1 cellular context compared by ENCODE assay signal in the genomic region with DNA sequence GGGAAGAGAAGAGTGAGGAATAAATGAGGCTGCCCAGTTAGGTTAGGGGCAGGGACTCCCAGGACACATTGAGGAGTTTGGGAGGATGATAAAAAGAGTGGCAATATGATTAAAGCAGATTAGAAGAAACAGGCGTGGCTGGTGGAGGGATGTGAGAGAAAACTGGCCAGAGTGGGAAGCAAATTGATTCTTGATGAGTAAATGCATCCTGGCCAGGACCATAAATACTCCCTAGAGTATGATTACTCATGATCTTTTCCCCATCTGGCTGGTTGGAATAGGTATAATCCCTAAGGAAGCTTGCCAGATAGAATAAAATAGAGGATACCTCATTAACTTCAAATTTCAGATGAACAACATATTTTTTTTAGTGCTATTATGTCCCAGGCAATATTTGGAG.
TF ChIP-seq lines count a peak whose summit lies in the region.

No MANE protein-coding gene starts in this region.

TF ChIP-seq in HCT116, 20 proteins besides CTCF, POLR2A, EP300 and RAD21 (continued from another document):
- TF ChIP-seq, protein P1, sequence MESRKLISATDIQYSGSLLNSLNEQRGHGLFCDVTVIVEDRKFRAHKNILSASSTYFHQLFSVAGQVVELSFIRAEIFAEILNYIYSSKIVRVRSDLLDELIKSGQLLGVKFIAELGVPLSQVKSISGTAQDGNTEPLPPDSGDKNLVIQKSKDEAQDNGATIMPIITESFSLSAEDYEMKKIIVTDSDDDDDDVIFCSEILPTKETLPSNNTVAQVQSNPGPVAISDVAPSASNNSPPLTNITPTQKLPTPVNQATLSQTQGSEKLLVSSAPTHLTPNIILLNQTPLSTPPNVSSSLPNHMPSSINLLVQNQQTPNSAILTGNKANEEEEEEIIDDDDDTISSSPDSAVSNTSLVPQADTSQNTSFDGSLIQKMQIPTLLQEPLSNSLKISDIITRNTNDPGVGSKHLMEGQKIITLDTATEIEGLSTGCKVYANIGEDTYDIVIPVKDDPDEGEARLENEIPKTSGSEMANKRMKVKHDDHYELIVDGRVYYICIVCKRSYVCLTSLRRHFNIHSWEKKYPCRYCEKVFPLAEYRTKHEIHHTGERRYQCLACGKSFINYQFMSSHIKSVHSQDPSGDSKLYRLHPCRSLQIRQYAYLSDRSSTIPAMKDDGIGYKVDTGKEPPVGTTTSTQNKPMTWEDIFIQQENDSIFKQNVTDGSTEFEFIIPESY (IDR thresholded peaks at IDR 0.05; ENCODE audit: extremely low read depth, insufficient replicate concordance, low read length): no peak
- TF ChIP-seq ZNF274 (IDR thresholded peaks at IDR 0.05; ENCODE audit: low read depth, low read length) (no peak), CEBPB (IDR thresholded peaks at IDR 0.05; ENCODE audit: low read depth) (no peak), JUND (IDR thresholded peaks at IDR 0.05) (no peak), SRF (IDR thresholded peaks at IDR 0.05; ENCODE audit: low read depth) (no peak)
- TF ChIP-seq, protein P2, sequence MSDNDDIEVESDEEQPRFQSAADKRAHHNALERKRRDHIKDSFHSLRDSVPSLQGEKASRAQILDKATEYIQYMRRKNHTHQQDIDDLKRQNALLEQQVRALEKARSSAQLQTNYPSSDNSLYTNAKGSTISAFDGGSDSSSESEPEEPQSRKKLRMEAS (IDR thresholded peaks at IDR 0.05): no peak
